ENCODE assay signal across 8 cellular contexts in the genomic region with DNA sequence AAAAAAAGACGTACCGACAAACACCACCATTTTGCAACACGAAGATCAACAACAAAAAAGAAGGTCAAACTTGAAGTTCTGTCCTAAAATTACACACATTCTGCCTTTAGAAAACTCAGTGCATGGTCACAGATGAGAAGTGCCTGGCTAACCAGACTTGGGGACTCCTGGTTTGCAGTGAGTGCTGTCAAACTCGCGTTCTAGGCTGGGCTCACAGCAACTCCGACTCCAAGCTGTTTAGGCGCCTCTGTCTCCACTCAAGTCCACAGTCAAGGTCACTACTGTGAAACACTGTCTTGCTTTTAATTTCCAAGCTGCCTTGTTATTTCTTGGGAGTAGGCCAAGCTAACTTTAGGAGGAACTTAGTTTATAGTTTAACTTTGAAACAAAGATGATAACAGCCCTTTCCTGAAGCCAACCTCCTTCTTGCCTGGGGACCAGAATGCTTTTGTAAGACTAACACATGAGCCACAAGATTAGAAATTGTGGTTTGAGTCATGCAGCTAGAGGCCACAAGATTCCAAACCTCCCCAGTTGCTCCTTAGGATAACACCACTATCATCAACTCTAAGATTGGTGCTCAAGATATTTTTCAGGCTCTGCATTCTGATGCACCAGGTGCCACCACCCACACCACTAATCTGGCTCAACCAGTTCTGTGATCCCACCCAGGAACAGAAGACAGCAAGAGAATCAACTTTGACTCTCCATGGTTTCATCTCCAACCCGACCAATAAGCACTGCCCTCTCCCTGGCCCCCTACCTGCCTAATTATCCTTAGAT. TPM values are rescaled to one million over a fixed set of nuclear protein-coding genes. Genes with fewer than 3 reads are reported as not detected.
DNase-seq lines count a peak whose midpoint lies in the region; ATAC-seq, FAIRE-seq and TF ChIP-seq lines count a peak whose summit lies in the region.

No MANE protein-coding gene starts in this region.

- no peaks in the 10 kb centered on the region for H3K36me3 ChIP-seq in bronchial epithelial cell (ENCODE audit: control insufficient read depth, insufficient read depth, low read length)

- intact Hi-C loops in natural killer cell (cut with micrococcal nuclease): no loop called here

- no peaks in the 10 kb centered on the region for H3K27me3 Mint-ChIP-seq in natural killer cell (ENCODE audit: low read depth in 2 of 2)

- H3K36me3 Mint-ChIP-seq in natural killer cell: no peaks in the 10 kb centered on the region

- no peak for ATAC-seq in natural killer cell
- ATAC-seq in HG02970 (IDR thresholded peaks at IDR 0.05; ENCODE audit: low FRiP score, unreplicated experiment): no peak
- ATAC-seq in GM19455 (IDR thresholded peaks at IDR 0.05; ENCODE audit: unreplicated experiment): no peak

- TF ChIP-seq CTCF in LNCaP clone FGC (IDR thresholded peaks at IDR 0.05; ENCODE audit: control insufficient read depth, extremely low read depth, insufficient read depth) (no peak), bronchial epithelial cell (IDR thresholded peaks at IDR 0.05; ENCODE audit: insufficient read depth, low read length, severe bottlenecking) (no peak), natural killer cell (IDR thresholded peaks at IDR 0.05) (no peak)

- peak overlapping the region; percentile 36 for H3K4me3 Mint-ChIP-seq in natural killer cell

- peak overlapping the region in 1 of 2 donors; percentile 52 for H3K27ac Mint-ChIP-seq in natural killer cell

- H3K9me3 Mint-ChIP-seq in natural killer cell: no peaks in the 10 kb centered on the region

- no peaks in the 10 kb centered on the region for H3K27me3 ChIP-seq in bronchial epithelial cell (ENCODE audit: control insufficient read depth, insufficient read depth, low read length)

- FAIRE-seq in bronchial epithelial cell (lab: Jason Lieb, UNC): no peak

- H3K4me3 ChIP-seq in LNCaP clone FGC (ENCODE audit: low read depth, low read length): peak overlapping the region; percentile 77
- H3K4me3 ChIP-seq in bronchial epithelial cell (ENCODE audit: low read depth, low read length): no peak overlapping the region

- DNase-seq in Caki2 (ENCODE audit: low read depth) (peak; percentile 31), LNCaP clone FGC (ENCODE audit: low read depth) (no peak), bronchial epithelial cell (ENCODE audit: low read depth) (peak; percentile 55), natural killer cell (no peak), NCI-H2081 treated with DMSO at 0.1 percent for 48 hours (lab: John Stamatoyannopoulos, UW) (no peak), KG1 (lab: John Stamatoyannopoulos, UW) (no peak)

- H3K4me1 Mint-ChIP-seq in natural killer cell: peaks cover 6 to 23% of the 10 kb centered on the region in 2 donors

- in situ Hi-C loops in Caki2 (cut with HindIII; ENCODE audit: low pct_unique_long_range_greater_than_20kb, low sequenced_read_pairs): no loop called here

RNA-seq across cellular contexts. Expression of a gene that starts 1.1 kb away (rescaled TPM):
- total RNA-seq in Caki2 (2014; rRNA removed; shearing (Covaris generic); ENCODE audit: low replicate concordance): 53.8 and 77.4 TPM in 2 replicates
- 9.6 and 9.7 TPM in 2 replicates for total RNA-seq in bronchial epithelial cell
- 10 to 100 TPM in 2 of 3 donors, 1 to 10 TPM in 1; 6.7 to 10.3 (median 10.3) TPM for total RNA-seq in natural killer cell

RNA-seq across cellular contexts. Expression of a gene that starts 1.7 kb away (rescaled TPM):
- 35.3 and 68.0 TPM in 2 replicates for total RNA-seq in Caki2 (2014; rRNA removed; shearing (Covaris generic); ENCODE audit: low replicate concordance)
- total RNA-seq in bronchial epithelial cell (7.4 and 14.0 TPM in 2 replicates), natural killer cell (1 to 10 TPM; 2.4 to 3.8 (median 3.0) TPM)

Comparison
In these comparisons a context has a peak if more than half of its experiments do, and no peak if none do; other contexts are left out.
1. DNase-seq: peak in Caki2 (single experiment) and bronchial epithelial cell (single experiment); none in LNCaP clone FGC (single experiment), natural killer cell (single experiment), NCI-H2081 treated with DMSO at 0.1 percent for 48 hours (single experiment) and KG1 (single experiment).